35 cellular contexts compared by ENCODE assay signal in the genomic region with DNA sequence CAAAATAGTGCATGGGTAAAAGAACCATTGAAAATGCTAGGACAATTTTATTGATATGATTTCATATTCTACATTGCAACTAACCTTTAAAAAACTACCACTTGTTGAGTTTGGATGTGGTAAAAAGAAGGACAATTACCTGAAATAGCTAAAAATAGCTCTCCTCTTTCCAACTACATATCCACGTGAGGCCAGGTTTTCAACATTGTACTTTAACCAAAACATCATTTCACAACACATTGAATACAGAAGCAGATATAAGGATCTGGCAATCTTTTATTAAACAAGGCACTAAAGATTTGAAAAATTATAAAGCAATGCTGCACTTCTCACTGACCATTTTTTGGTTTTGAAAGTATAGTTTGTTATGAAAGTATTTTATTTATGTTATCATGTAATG. TPM values are rescaled to one million over a fixed set of nuclear protein-coding genes. Genes with fewer than 3 reads are reported as not detected.
A peak's percentile ranks its signal among the peaks of the same experiment; 100 is the strongest.
DNase-seq lines count a peak whose midpoint lies in the region; ATAC-seq, FAIRE-seq and TF ChIP-seq lines count a peak whose summit lies in the region.
"Had no signal": no experiment of that assay in that cellular context is flagged by ENCODE, and none has a peak within 500 bp of the region (broad histone marks: within the 10 kb centered on the region; RNA-seq: fewer than 3 reads in every experiment).

No MANE protein-coding gene starts in this region.

- POLR2A ChIA-PET in HepG2 (lab: Yijun Ruan, JAX): no interaction called here

- FAIRE-seq in HepG2 (lab: Jason Lieb, UNC) (no peak), islet of Langerhans (lab: Jason Lieb, UNC) (peak; percentile 64), small intestine (lab: Jason Lieb, UNC) (peak; percentile 23)
- FAIRE-seq: A204.1, A549, D721Med had no signal

- WGBS in liver: 32% methylated on average over 1 of the region's 1 CpG
- WGBS in HepG2 (ENCODE audit: low lambda C conversion rate): 3% methylated on average over 1 of the region's 1 CpG
- WGBS in small intestine, 3 donors: 9 to 65% (median 39%) methylated on average over 1 of the region's 1 CpG

- H3K9ac ChIP-seq in liver (ENCODE audit: low read depth in 1 of 2, low read length in 2 of 2): no peak overlapping the region
- no peak overlapping the region for H3K9ac ChIP-seq in HepG2 (ENCODE audit: insufficient read depth, low read depth, low read length)
- H3K9ac ChIP-seq: BLaER1; BLaER1 treated with 17β-estradiol and CSF1 and Interleukin-3, amounts not matched to agents 10 nM and 100 nM had no signal

- DNase-seq in HepG2 (ENCODE audit: low spot score): no peak
- DNase-seq in left lobe of liver (ENCODE audit: low spot score): no peak
- DNase-seq in small intestine: no peak
- DNase-seq in AG08395 (ENCODE audit: low spot score): no peak
- DNase-seq in HAP-1 (ENCODE audit: low spot score in 2 of 2): no peak
- DNase-seq: 8988T; ACHN; AML-193; BE2C; C1 segment of cervical spinal cord; Caco-2; Calu3; CD4-positive, alpha-beta memory T cell; CD4-positive, alpha-beta T cell; CD4-positive, CD25-positive, alpha-beta regulatory T cell; CD8-positive, alpha-beta memory T cell; CD8-positive, alpha-beta T cell; COR-L47; DMS 273 treated with DMSO at 0.1 percent for 48 hours; DMS153; DMS53; DMS79; DMS79 treated with DMSO at 0.1 percent for 48 hours; DND-41; EL had no signal

- H3K27ac ChIP-seq in liver (ENCODE audit: low read depth in 1 of 2, low read length in 2 of 2): no peak overlapping the region
- no peak overlapping the region for H3K27ac ChIP-seq in HepG2 (ENCODE audit: extremely low read length, insufficient read depth, low read length)
- no peak overlapping the region for H3K27ac ChIP-seq in small intestine (ENCODE audit: low read depth in 1 of 2, low read length in 1 of 2)
- H3K27ac ChIP-seq: 22Rv1; A549; BLaER1; BLaER1 treated with 17β-estradiol and CSF1 and Interleukin-3, amounts not matched to agents 10 nM and 100 nM; C4-2B had no signal

- no peak for TF ChIP-seq EP300 in HepG2 (IDR thresholded peaks at IDR 0.05; ENCODE audit: low read depth in 2 of 2, low read length in 2 of 2)
- TF ChIP-seq EP300 in HepG2 (CRISPR knock-in tag; IDR thresholded peaks at IDR 0.05; ENCODE audit: borderline replicate concordance): no peak

- H3K27me3 ChIP-seq in liver (ENCODE audit: control insufficient read depth in 4 of 4, insufficient read depth in 4 of 4, low read length in 3 of 4) (peaks cover 0 to 2% (median 0%) of the 10 kb centered on the region in 4 donors), HepG2 (ENCODE audit: control insufficient read depth in 1 of 2, insufficient read depth in 2 of 2, low read length in 2 of 2) (no peaks in the 10 kb centered on the region), small intestine (ENCODE audit: control insufficient read depth in 2 of 2, insufficient read depth in 2 of 2, low read length in 2 of 2) (peaks cover 3 to 9% of the 10 kb centered on the region in 2 donors), HAP-1 (ENCODE audit: low read depth) (0 out of 2 replicates have a peak, but pooled peaks cover 4% of the 10 kb centered on the region)
- H3K27me3 ChIP-seq: BE2C; BLaER1; BLaER1 treated with 17β-estradiol and CSF1 and Interleukin-3, amounts not matched to agents 10 nM and 100 nM had no signal

- H3K4me3 ChIP-seq in liver (ENCODE audit: low read depth in 1 of 3, low read length in 3 of 3) (no peak overlapping the region), HepG2 (replicated peaks in 1 of 3; ENCODE audit: insufficient read depth in 1 of 3, low read depth in 2 of 3, low read length in 3 of 3) (no peak overlapping the region), small intestine (ENCODE audit: low read depth in 1 of 2, low read length in 2 of 2) (no peak overlapping the region), HAP-1 (no peak overlapping the region)
- H3K4me3 ChIP-seq: A549; BLaER1; BLaER1 treated with 17β-estradiol and CSF1 and Interleukin-3, amounts not matched to agents 10 nM and 100 nM had no signal

- CTCF ChIA-PET in HepG2 (lab: Yijun Ruan, JAX; ENCODE audit: low intra/inter-chr PET ratio, low total read pairs): no interaction called here

- TF ChIP-seq CTCF in liver (IDR thresholded peaks at IDR 0.05; ENCODE audit: low read depth, low read length, missing input control): no peak
- no peak for TF ChIP-seq CTCF in HepG2 (CRISPR knock-in tag; IDR thresholded peaks at IDR 0.05)

- H4K20me1 ChIP-seq in HepG2 (ENCODE audit: insufficient read depth, low read length): no peaks in the 10 kb centered on the region
- H4K20me1 ChIP-seq: BLaER1; BLaER1 treated with 17β-estradiol and CSF1 and Interleukin-3, amounts not matched to agents 10 nM and 100 nM had no signal

- no peak for TF ChIP-seq RAD21 in liver (IDR thresholded peaks at IDR 0.05)
- no peak for TF ChIP-seq RAD21 in HepG2 (CRISPR knock-in tag; IDR thresholded peaks at IDR 0.05)

- BruUV-seq in HepG2 (replicated peaks; lab: Mats Ljungman, UMichigan): no TSS peak

- H3K36me3 ChIP-seq in liver (ENCODE audit: control insufficient read depth in 4 of 4, insufficient read depth in 3 of 4, low read depth in 1 of 4, low read length in 3 of 4): no peaks in the 10 kb centered on the region
- no peaks in the 10 kb centered on the region for H3K36me3 ChIP-seq in HepG2 (replicated peaks in 1 of 2; ENCODE audit: control insufficient read depth in 1 of 2, insufficient read depth in 2 of 2, low read length in 2 of 2)
- no peaks in the 10 kb centered on the region for H3K36me3 ChIP-seq in small intestine (ENCODE audit: control insufficient read depth in 2 of 2, insufficient read depth in 2 of 2, low read length in 2 of 2)
- H3K36me3 ChIP-seq in HAP-1 (replicated peaks): no peaks in the 10 kb centered on the region
- H3K36me3 ChIP-seq: BE2C; BLaER1; BLaER1 treated with 17β-estradiol and CSF1 and Interleukin-3, amounts not matched to agents 10 nM and 100 nM had no signal

- ATAC-seq in HepG2 (no peak), left lobe of liver (peak; percentile 81), HG03439 (IDR thresholded peaks at IDR 0.05; ENCODE audit: unreplicated experiment) (no peak)
- ATAC-seq: A549; CD8-positive, alpha-beta T cell had no signal

- H3K4me1 ChIP-seq in liver (ENCODE audit: control insufficient read depth in 4 of 4, insufficient read depth in 4 of 4, low read length in 3 of 4): peaks cover 0 to 5% (median 0%) of the 10 kb centered on the region in 4 donors
- no peaks in the 10 kb centered on the region for H3K4me1 ChIP-seq in HepG2 (ENCODE audit: insufficient read depth, low read length)
- no peaks in the 10 kb centered on the region for H3K4me1 ChIP-seq in small intestine (ENCODE audit: control insufficient read depth in 2 of 2, insufficient read depth in 1 of 2, low read depth in 1 of 2, low read length in 1 of 2)
- no peaks in the 10 kb centered on the region; the same call in 1 of the 2 replicates for H3K4me1 ChIP-seq in HAP-1
- H3K4me1 ChIP-seq: A549; BE2C; BLaER1; BLaER1 treated with 17β-estradiol and CSF1 and Interleukin-3, amounts not matched to agents 10 nM and 100 nM; Caco-2 had no signal

- no peak overlapping the region for H3K4me2 ChIP-seq in HepG2 (ENCODE audit: low read depth, low read length)
- H3K4me2 ChIP-seq: A549; BLaER1; BLaER1 treated with 17β-estradiol and CSF1 and Interleukin-3, amounts not matched to agents 10 nM and 100 nM had no signal

- in situ Hi-C loops in HepG2 (cut with HindIII; ENCODE audit: extremely low pct_ligation_motif_present, low pct_unique_long_range_greater_than_20kb): no loop called here
- in situ Hi-C loops in HAP-1 (cut with MboI; ENCODE audit: low sequenced_read_pairs): loop anchor here (25.0 kb wide), 1 partner anchor 481 kb away; no protein-coding TSS in a partner anchor

- intact Hi-C loops in HepG2 (cut with micrococcal nuclease; ENCODE audit: unreplicated experiment): no loop called here

- no peaks in the 10 kb centered on the region for H3K79me2 ChIP-seq in HepG2 (ENCODE audit: insufficient read depth, low read length)

- TF ChIP-seq POLR2A in HepG2 (IDR thresholded peaks at IDR 0.05; ENCODE audit: insufficient read depth in 1 of 2, low read depth in 2 of 2, low read length in 2 of 2): no peak

- H2AFZ ChIP-seq in HepG2 (ENCODE audit: low read length): no peak overlapping the region

- H3K9me3 ChIP-seq in liver (ENCODE audit: control insufficient read depth in 4 of 4, low read length in 3 of 4) (no peaks in the 10 kb centered on the region), HepG2 (ENCODE audit: low read length) (no peaks in the 10 kb centered on the region), small intestine (ENCODE audit: control insufficient read depth, low read depth) (no peaks in the 10 kb centered on the region), HAP-1 (no peaks in the 10 kb centered on the region)
- H3K9me3 ChIP-seq: A549, BE2C, BLaER1, Caco-2 had no signal

TF ChIP-seq in liver, 16 proteins besides CTCF, POLR2A, EP300 and RAD21 (continues in another document):
- no peak for TF ChIP-seq EGR1 (IDR thresholded peaks at IDR 0.05; ENCODE audit: low read depth in 2 of 2)

TF ChIP-seq in HepG2, 621 proteins besides CTCF, POLR2A, EP300 and RAD21 (continues in another document):
- no peak for TF ChIP-seq KMT2B (CRISPR knock-in tag; IDR thresholded peaks at IDR 0.05)
- no peak for TF ChIP-seq NR3C1 (CRISPR knock-in tag; IDR thresholded peaks at IDR 0.05)

RNA-seq across cellular contexts. Expression of gene MRPL3, which starts 28.1 kb away (rescaled TPM):
- total RNA-seq in liver (10 to 100 TPM; 44.5 to 52.9 TPM), HepG2 (2016; rRNA removed; fragmentation: Illumina TruSeq; extraction: Trizol) (172 and 263 TPM in 2 replicates), left lobe of liver (30.6 TPM)
- polyA plus RNA-seq in liver (10 to 100 TPM; 35.7 to 50.6 TPM), HepG2 (2011; rRNA removed) (79.7 and 114 TPM in 2 replicates), small intestine (100 to 1,000 TPM in 1 of 3 donors, 10 to 100 TPM in 2; 63.2 to 113 (median 73.6) TPM)
- total RNA-seq in HepG2 (2016; cell fraction: cytosol; rRNA removed; fragmentation: Illumina TruSeq; extraction: Trizol; ENCODE audit: low read depth): 40.9 and 41.5 TPM in 2 replicates
- 168 and 279 TPM in 2 replicates for total RNA-seq in HepG2 (2016; cell fraction: insoluble cytoplasmic fraction; rRNA removed; fragmentation: Illumina TruSeq; extraction: Trizol)
- total RNA-seq in HepG2 (2016; cell fraction: membrane; rRNA removed; fragmentation: Illumina TruSeq; extraction: Trizol): 76.2 and 78.8 TPM in 2 replicates
- 92.2 and 97.3 TPM in 2 replicates for total RNA-seq in HepG2 (2016; cell fraction: nucleus; rRNA removed; fragmentation: Illumina TruSeq; extraction: Trizol)
- polyA plus RNA-seq in HepG2 (2011; cell fraction: cytosol; rRNA removed): 54.9 and 80.4 TPM in 2 replicates
- 23.9 and 30.0 TPM in 2 replicates for polyA plus RNA-seq in HepG2 (2011; cell fraction: nucleus; rRNA removed)
- 64.3 and 84.1 TPM in 2 replicates for polyA plus RNA-seq in HepG2 (2012)
- 35.6 and 39.9 TPM in 2 replicates for polyA plus RNA-seq in HepG2 (2016; cell fraction: cytosol; fragmentation: Illumina TruSeq; extraction: Trizol; ENCODE audit: low read depth)
- 291 and 306 TPM in 2 replicates for polyA plus RNA-seq in HepG2 (2016; cell fraction: insoluble cytoplasmic fraction; fragmentation: Illumina TruSeq; extraction: Trizol; ENCODE audit: low read depth)
- polyA plus RNA-seq in HepG2 (2016; cell fraction: membrane; fragmentation: Illumina TruSeq; extraction: Trizol; ENCODE audit: low read depth): 65.0 and 74.0 TPM in 2 replicates
- polyA plus RNA-seq in HepG2 (2016; cell fraction: nucleus; fragmentation: Illumina TruSeq; extraction: Trizol; ENCODE audit: insufficient read depth, low read depth): 95.6 and 101 TPM in 2 replicates
- 86.3 and 206 TPM in 2 replicates for polyA minus RNA-seq in HepG2 (2011; rRNA and poly(A)+ RNA removed; ENCODE audit: low replicate concordance)
- 40.4 and 45.5 TPM in 2 replicates for polyA minus RNA-seq in HepG2 (2011; cell fraction: cytosol; rRNA and poly(A)+ RNA removed)
- 115 and 131 TPM in 2 replicates for polyA minus RNA-seq in HepG2 (2011; cell fraction: nucleus; rRNA and poly(A)+ RNA removed)
